ENCODE assay signal across 14 cellular contexts in genomic region chr20:855466-856360, GRCh38. TPM values are rescaled to one million over a fixed set of nuclear protein-coding genes. Genes with fewer than 3 reads are reported as not detected.
DNase-seq lines count a peak whose midpoint lies in the region; ATAC-seq, FAIRE-seq and TF ChIP-seq lines count a peak whose summit lies in the region.
"Had no signal": no experiment of that assay in that cellular context is flagged by ENCODE, and none has a peak within 500 bp of the region (broad histone marks: within the 10 kb centered on the region; RNA-seq: fewer than 3 reads in every experiment).

No MANE protein-coding gene starts in this region.

- no peak overlapping the region for H4K5ac ChIP-seq in H1 (ENCODE audit: insufficient read length, low read depth, low read length)

- POLR2A ChIA-PET in activated CD4-positive, alpha-beta T cell treated with anti-CD3 and anti-CD28 coated beads, Interleukin-2, amount 10 ng/mL, durations not matched to agents 7 days and 5 days (lab: Charles Lee) = no interaction called here
- POLR2A ChIA-PET in PC-3 (lab: Charles Lee; ENCODE audit: unreplicated experiment) (no interaction called here), H1 (lab: Charles Lee; ENCODE audit: partially characterized antibody) (interaction anchor here (1.0 to 1.7 kb wide), 2 partner anchors 10 to 22 kb away, joined by 3 to 4 read pairs; partner anchors contain the start of gene FAM110A)

- H3K9ac ChIP-seq in PC-3 (ENCODE audit: low read length) (peak overlapping the region; percentile 42), H1 (replicated peaks in 1 of 4; ENCODE audit: extremely low read depth in 1 of 4, low read depth in 3 of 4, low read length in 3 of 4) (no peak overlapping the region)

- TF ChIP-seq POLR2A in H1 (IDR thresholded peaks at IDR 0.05; ENCODE audit: control extremely low read depth in 1 of 2, low read depth in 2 of 2, low read length in 2 of 2) (no peak), uterus (IDR thresholded peaks at IDR 0.05) (no peak)

- no peak for DNase-seq in activated CD4-positive, alpha-beta T cell treated with anti-CD3 and anti-CD28 coated beads, Interleukin-2, amount 10 ng/mL, durations not matched to agents 7 days and 5 days
- no peak for DNase-seq in activated CD4-positive, alpha-beta T cell treated with anti-CD3 and anti-CD28 coated beads, Interleukin-2, amount 50 U/mL, for 48 hours
- DNase-seq in PC-3 (peak; percentile 11), H1 (ENCODE audit: low read depth in 1 of 2, low spot score in 2 of 2) (no peak), retinal pigment epithelial cell (ENCODE audit: low read depth) (no peak), NK-92 (lab: John Stamatoyannopoulos, UW; ENCODE audit: unreplicated experiment) (no peak), uterus (no peak), activated gamma-delta T cell treated with Interleukin-2 at 50 U/mL for 16 hours (no peak)
- DNase-seq: KBM-7, NCI-H1694, NCI-H526 treated with DMSO at 0.1 percent for 48 hours, nucleus accumbens, SHP77 had no signal

- H3K79me2 ChIP-seq in PC-3 (ENCODE audit: low read length) = no peaks in the 10 kb centered on the region
- H3K79me2 ChIP-seq in H1 (ENCODE audit: control insufficient read depth in 1 of 2, insufficient read depth in 2 of 2, low read length in 2 of 2) = no peaks in the 10 kb centered on the region

- H2BK120ac ChIP-seq in H1 (replicated peaks; ENCODE audit: low read depth, low read length) = no peak overlapping the region

- intact Hi-C loops in PC-3 (cut with micrococcal nuclease) = loop anchor here (1.0 to 5.0 kb wide), 2 partner anchors 22 to 38 kb away; partner anchors contain the start of gene FAM110A
- intact Hi-C loops in uterus (cut with DNase I; ENCODE audit: low total_unique reads) = no loop called here

- peak; percentile 4 for ATAC-seq in PC-3

- H3K4me2 ChIP-seq in PC-3 (ENCODE audit: low read length) (peak overlapping the region; percentile 81), H1 (ENCODE audit: insufficient read depth in 1 of 2, low read depth in 2 of 2, low read length in 2 of 2) (no peak overlapping the region)

- TF ChIP-seq RAD21 in H1 (IDR thresholded peaks at IDR 0.05 in 1 of 2, conservative IDR thresholded peaks at IDR 0.05 in 1 of 2; ENCODE audit: low read depth in 2 of 2, low read length in 2 of 2) = no peak

- H3K4me1 ChIP-seq in PC-3 (ENCODE audit: insufficient read depth, low read length) = peaks cover 36% of the 10 kb centered on the region
- H3K4me1 ChIP-seq in H1 (replicated peaks in 1 of 4; ENCODE audit: control insufficient read depth in 3 of 4, insufficient read depth in 4 of 4, low read length in 3 of 4) = peaks cover 0 to 2% (median 0%) of the 10 kb centered on the region in 4 experiments; a peak in 2 of 7 replicates
- H3K4me1 ChIP-seq in uterus = no peaks in the 10 kb centered on the region
- H3K4me1 ChIP-seq: lower lobe of right lung had no signal

- no peak for TF ChIP-seq EP300 in H1 (IDR thresholded peaks at IDR 0.05; ENCODE audit: borderline replicate concordance in 1 of 2, low read depth in 2 of 2, low read length in 2 of 2)

- no peaks in the 10 kb centered on the region for H3F3A ChIP-seq in PC-3 (ENCODE audit: low read length, unreplicated experiment)

- no peak overlapping the region for H3K56ac ChIP-seq in H1 (replicated peaks; ENCODE audit: insufficient read length, low read depth, low read length)

- H4K20me1 ChIP-seq in PC-3 (ENCODE audit: low read length) (no peaks in the 10 kb centered on the region), H1 (replicated peaks in 1 of 2; ENCODE audit: control insufficient read depth in 1 of 2, insufficient read depth in 2 of 2, low read length in 2 of 2) (peaks cover 0 to 2% of the 10 kb centered on the region in 2 experiments)

- no peak overlapping the region for H3K23ac ChIP-seq in H1 (ENCODE audit: insufficient read length)

- no peak overlapping the region for H2BK20ac ChIP-seq in H1 (ENCODE audit: low read length)

- peaks cover 39% of the 10 kb centered on the region for H3K36me3 Mint-ChIP-seq in activated CD4-positive, alpha-beta T cell treated with anti-CD3 and anti-CD28 coated beads, Interleukin-2, amount 10 ng/mL, durations not matched to agents 7 days and 5 days (ENCODE audit: low read depth)

- H3K36me3 ChIP-seq in PC-3 (ENCODE audit: low read depth, low read length) (no peaks in the 10 kb centered on the region), H1 (ENCODE audit: control insufficient read depth in 2 of 4, insufficient read depth in 4 of 4, low read length in 3 of 4) (no peaks in the 10 kb centered on the region), uterus (no peaks in the 10 kb centered on the region)
- H3K36me3 ChIP-seq: lower lobe of right lung had no signal

- H3K79me1 ChIP-seq in H1 (ENCODE audit: low read depth, low read length) = no peaks in the 10 kb centered on the region

- TF ChIP-seq CTCF in PC-3 (conservative IDR thresholded peaks at IDR 0.05; ENCODE audit: low read depth, low read length) (no peak), H1 (IDR thresholded peaks at IDR 0.05; ENCODE audit: control extremely low read depth in 1 of 3, insufficient read depth in 1 of 3, low read depth in 1 of 3, low read length in 3 of 3) (no peak), retinal pigment epithelial cell (conservative IDR thresholded peaks at IDR 0.05; ENCODE audit: low read depth, low read length) (no peak), uterus (IDR thresholded peaks at IDR 0.05) (no peak)

- H3K4me3 ChIP-seq in PC-3 (ENCODE audit: low read length) (peak overlapping the region; percentile 51), H1 (ENCODE audit: extremely low read depth in 1 of 4, insufficient read depth in 2 of 4, low read depth in 3 of 4, low read length in 4 of 4) (no peak overlapping the region), retinal pigment epithelial cell (ENCODE audit: low read length) (peak overlapping the region; percentile 9), uterus (no peak overlapping the region)
- H3K4me3 ChIP-seq: lower lobe of right lung had no signal

- WGBS in H1 (ENCODE audit: extremely low coverage in 1 of 2, insufficient coverage in 1 of 2, insufficient read length in 1 of 2, insufficient replicate concordance in 2 of 2, low coverage in 1 of 2, low lambda C conversion rate in 2 of 2, missing lambda C conversion rate in 1 of 2), 2 experiments = 86% methylated on average over 10 of the region's 11 CpGs; no CpG with 5 or more reads in 1 of the 2 experiments

- CTCF ChIA-PET in activated CD4-positive, alpha-beta T cell treated with anti-CD3 and anti-CD28 coated beads, Interleukin-2, amount 10 ng/mL, durations not matched to agents 7 days and 5 days (lab: Charles Lee) = interaction anchor here (0.7 to 2.1 kb wide), 3 partner anchors 9 to 20 kb away, joined by 3 to 5 read pairs (median 3); no protein-coding TSS in a partner anchor
- CTCF ChIA-PET in PC-3 (lab: Charles Lee) (interaction anchor here (0.5 to 0.6 kb wide), 3 partner anchors 17 to 631 kb away, joined by 3 to 8 read pairs (median 3); no protein-coding TSS in a partner anchor), H1 (lab: Charles Lee; ENCODE audit: partially characterized antibody) (interaction anchor here (0.5 to 2.4 kb wide), 8 partner anchors 8 to 106 kb away, joined by 3 to 9 read pairs (median 4); no protein-coding TSS in a partner anchor)

- H3K27ac ChIP-seq in PC-3 (ENCODE audit: low read length) = peak overlapping the region; percentile 68
- no peak overlapping the region for H3K27ac ChIP-seq in H1 (ENCODE audit: low read depth, low read length)
- H3K27ac ChIP-seq in uterus = no peak overlapping the region
- H3K27ac ChIP-seq: lower lobe of right lung had no signal

- no peak for FAIRE-seq in H1 (lab: Jason Lieb, UNC)

- 0 out of 2 replicates have a peak overlapping the region, but pooled peaks have one; percentile 31 for H2BK15ac ChIP-seq in H1 (ENCODE audit: low read length)

- H2BK5ac ChIP-seq in H1 (ENCODE audit: low read depth, low read length) = no peak overlapping the region

- no TSS peak for BruUV-seq in PC-3 (replicated peaks; lab: Mats Ljungman, UMichigan)

- H3K9me2 ChIP-seq in PC-3 (replicated peaks; ENCODE audit: low read length) = no peaks in the 10 kb centered on the region

- H3K23me2 ChIP-seq in H1 (ENCODE audit: low read depth, low read length) = no peaks in the 10 kb centered on the region

- no peak overlapping the region for H4K8ac ChIP-seq in H1 (ENCODE audit: extremely low read depth, insufficient read depth, low read length)

- no peak overlapping the region for H2AK5ac ChIP-seq in H1 (ENCODE audit: low read depth, low read length)

- no peak overlapping the region for H4K91ac ChIP-seq in H1 (replicated peaks; ENCODE audit: insufficient read length, low read length)

- H3K27me3 Mint-ChIP-seq in activated CD4-positive, alpha-beta T cell treated with anti-CD3 and anti-CD28 coated beads, Interleukin-2, amount 10 ng/mL, durations not matched to agents 7 days and 5 days = no peaks in the 10 kb centered on the region

- no peak overlapping the region for H3K4ac ChIP-seq in H1 (replicated peaks; ENCODE audit: insufficient read length, low read depth, low read length)

- no peak overlapping the region for H3K14ac ChIP-seq in H1 (ENCODE audit: insufficient read length)

- peak overlapping the region; percentile 75 for H3K27ac Mint-ChIP-seq in activated CD4-positive, alpha-beta T cell treated with anti-CD3 and anti-CD28 coated beads, Interleukin-2, amount 10 ng/mL, durations not matched to agents 7 days and 5 days

- H2BK12ac ChIP-seq in H1 (ENCODE audit: low read depth, low read length) = no peak overlapping the region

- peak overlapping the region; percentile 62; the same call in 1 of the 2 replicates for H2AFZ ChIP-seq in PC-3 (ENCODE audit: low read length)
- no peak overlapping the region for H2AFZ ChIP-seq in H1 (ENCODE audit: low read length)

- peaks cover 5% of the 10 kb centered on the region for H3K9me3 Mint-ChIP-seq in activated CD4-positive, alpha-beta T cell treated with anti-CD3 and anti-CD28 coated beads, Interleukin-2, amount 10 ng/mL, durations not matched to agents 7 days and 5 days

- H3K9me3 ChIP-seq in PC-3 (ENCODE audit: low read length) (no peaks in the 10 kb centered on the region), H1 (ENCODE audit: insufficient read depth in 2 of 2, low read depth in 1 of 2, low read length in 1 of 2) (no peaks in the 10 kb centered on the region), uterus (no peaks in the 10 kb centered on the region)
- H3K9me3 ChIP-seq: lower lobe of right lung had no signal

- peak overlapping the region; percentile 17 for H3K4me3 Mint-ChIP-seq in activated CD4-positive, alpha-beta T cell treated with anti-CD3 and anti-CD28 coated beads, Interleukin-2, amount 10 ng/mL, durations not matched to agents 7 days and 5 days

- peaks cover 93% of the 10 kb centered on the region for H3K4me1 Mint-ChIP-seq in activated CD4-positive, alpha-beta T cell treated with anti-CD3 and anti-CD28 coated beads, Interleukin-2, amount 10 ng/mL, durations not matched to agents 7 days and 5 days

- H3K27me3 ChIP-seq in PC-3 (ENCODE audit: low read length) = no peaks in the 10 kb centered on the region
- H3K27me3 ChIP-seq in H1 (replicated peaks in 1 of 4; ENCODE audit: control insufficient read depth in 3 of 4, extremely low read depth in 1 of 4, insufficient read depth in 3 of 4, low read length in 3 of 4) = no peaks in the 10 kb centered on the region; a peak in 1 of 7 replicates
- H3K27me3 ChIP-seq in uterus = no peaks in the 10 kb centered on the region

- no peak overlapping the region for H3K18ac ChIP-seq in H1 (ENCODE audit: extremely low read depth, low read length)

RNA-seq across cellular contexts. Expression of gene FAM110A, which starts 22.2 kb away (rescaled TPM):
- 10 to 100 TPM; 27.6 to 30.2 TPM for total RNA-seq in activated CD4-positive, alpha-beta T cell treated with anti-CD3 and anti-CD28 coated beads, Interleukin-2, amount 10 ng/mL, durations not matched to agents 7 days and 5 days
- total RNA-seq in PC-3 (2014; rRNA removed) = 23.0 and 28.4 TPM in 2 replicates
- total RNA-seq in H1 (2021; fragmentation: NEBNext Ultra II Directional; extraction: Animal tissue kit (Norgen Biotek cat#: 25700)) = 10.9 and 13.1 TPM in 2 replicates
- 10.1 and 18.5 TPM in 2 replicates for polyA plus RNA-seq in H1 (2011; rRNA removed)
- 9.7 TPM for polyA plus RNA-seq in H1 (2011; cell fraction: cytosol; rRNA removed)
- polyA plus RNA-seq in H1 (2011; cell fraction: nucleus; rRNA removed) = 15.1 TPM
- 4.4 to 8.9 TPM (median 8.4 TPM) in 4 replicates for polyA plus RNA-seq in H1 (2012, experiment 1 of 2)
- 9.9 TPM for polyA plus RNA-seq in H1 (2012, experiment 2 of 2)
- 10.3 TPM for polyA plus RNA-seq in H1 (2013, experiment 1 of 2)
- 10.5 TPM for polyA plus RNA-seq in H1 (2013, experiment 2 of 2)
- polyA minus RNA-seq in H1 (2011; rRNA and poly(A)+ RNA removed) = 1.7 and 3.0 TPM in 2 replicates
- polyA minus RNA-seq in H1 (2011; cell fraction: cytosol; rRNA and poly(A)+ RNA removed) = 3.0 TPM
- polyA minus RNA-seq in H1 (2011; cell fraction: nucleus; rRNA and poly(A)+ RNA removed) = 7.3 TPM
- total RNA-seq in uterus = 1 to 10 TPM in 3 of 4 donors, under 1 TPM in 1; 0.59 to 6.2 (median 4.0) TPM

Comparison
In these comparisons a context has a peak if more than half of its experiments do, and no peak if none do; other contexts are left out.
1. H3K4me3 ChIP-seq: peak in PC-3 (single experiment) and retinal pigment epithelial cell (single experiment); none in H1 (0 of 4) and uterus (0 of 2).